ENCODE assay signal across 17 cellular contexts in genomic region chr6:15530411-15530810, GRCh38.
"Had no signal": no experiment of that assay in that cellular context is flagged by ENCODE, and none has a peak within 500 bp of the region (broad histone marks: within the 10 kb centered on the region; RNA-seq: fewer than 3 reads in every experiment).

No MANE protein-coding gene starts in this region.

- H3K4me3 Mint-ChIP-seq: activated B cell treated with CpG ODN at 0.5 μM for 24 hours; activated naive CD8-positive, alpha-beta T cell; stimulated activated memory B cell treated with anti-CD40 and anti-IgM and Interleukin-4, amounts not matched to agents 10 μg/mL and 1 μg/mL and 100 μg/mL, for 72 hours had no signal

- H3K4me1 ChIP-seq: body of pancreas, parathyroid adenoma had no signal

- H3K9me3 Mint-ChIP-seq: activated B cell treated with CpG ODN at 0.5 μM for 24 hours; naive B cell; stimulated activated memory B cell treated with anti-CD40 and anti-IgM and Interleukin-4, amounts not matched to agents 10 μg/mL and 1 μg/mL and 100 μg/mL, for 72 hours had no signal

- H3K27ac ChIP-seq: body of pancreas, gastrocnemius medialis, left ventricle myocardium inferior, parathyroid adenoma, sigmoid colon had no signal

- H3K4me3 ChIP-seq: body of pancreas, gastrocnemius medialis, left ventricle myocardium inferior, mucosa of descending colon, sigmoid colon had no signal

- H3K27me3 Mint-ChIP-seq: activated B cell treated with CpG ODN at 0.5 μM for 24 hours; activated naive CD8-positive, alpha-beta T cell; naive B cell; stimulated activated memory B cell treated with anti-CD40 and anti-IgM and Interleukin-4, amounts not matched to agents 10 μg/mL and 1 μg/mL and 100 μg/mL, for 72 hours had no signal

- H3K9me3 ChIP-seq: body of pancreas, gastrocnemius medialis, left ventricle myocardium inferior, mucosa of descending colon, sigmoid colon had no signal

- H3K27me3 ChIP-seq: body of pancreas, gastrocnemius medialis, sigmoid colon had no signal

- ATAC-seq: body of pancreas; esophagus mucosa; gastrocnemius medialis; mucosa of descending colon; stimulated activated memory B cell treated with anti-CD40 and anti-IgM and Interleukin-4, amounts not matched to agents 10 μg/mL and 1 μg/mL and 100 μg/mL, for 72 hours had no signal

- H3K27ac Mint-ChIP-seq: activated B cell treated with CpG ODN at 0.5 μM for 24 hours; activated naive CD8-positive, alpha-beta T cell; stimulated activated memory B cell treated with anti-CD40 and anti-IgM and Interleukin-4, amounts not matched to agents 10 μg/mL and 1 μg/mL and 100 μg/mL, for 72 hours had no signal

- DNase-seq: activated B cell treated with CpG ODN at 0.5 μM for 24 hours; activated CD4-positive, alpha-beta T cell treated with anti-CD3 and anti-CD28 coated beads for 48 hours; activated CD8-positive, alpha-beta memory T cell treated with anti-CD3 and anti-CD28 coated beads for 24 hours; activated CD8-positive, alpha-beta memory T cell treated with anti-CD3 and anti-CD28 coated beads, Interleukin-2, amount 50 U/mL, for 48 hours; activated gamma-delta T cell; amygdala; body of pancreas; gastrocnemius medialis; left ventricle myocardium inferior; mucosa of descending colon; naive B cell; sigmoid colon; stimulated activated CD4-positive, alpha-beta T cell treated with anti-CD3 and anti-CD28 coated beads, Interleukin-4, amount 100 ng/mL, for 24 hours had no signal
